Comparison of ENCODE assay signal across 11 cellular contexts in the genomic region with DNA sequence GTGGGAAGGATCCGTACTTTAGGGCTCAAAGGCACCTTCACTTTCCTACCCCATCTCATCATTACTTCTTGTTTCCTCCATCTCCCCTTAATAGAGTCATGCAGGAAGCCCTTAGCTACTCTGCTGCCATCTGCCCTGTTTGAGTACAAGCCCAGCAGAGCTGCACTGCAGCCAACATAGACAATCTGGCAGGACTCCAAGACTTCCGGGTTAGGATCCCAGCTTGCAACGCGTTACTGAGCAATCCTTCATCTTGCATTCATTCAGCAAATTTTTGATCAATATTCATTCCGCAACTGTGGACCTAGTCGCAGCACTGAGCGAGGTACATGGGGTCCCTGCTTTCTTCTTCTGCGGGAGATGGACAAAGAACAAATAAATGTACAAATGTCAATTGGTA.
A peak's percentile ranks its signal among the peaks of the same experiment; 100 is the strongest.
DNase-seq lines count a peak whose midpoint lies in the region; ATAC-seq, FAIRE-seq and TF ChIP-seq lines count a peak whose summit lies in the region.
"Had no signal": no experiment of that assay in that cellular context is flagged by ENCODE, and none has a peak within 500 bp of the region (broad histone marks: within the 10 kb centered on the region; RNA-seq: fewer than 3 reads in every experiment).

No MANE protein-coding gene starts in this region.

- no peaks in the 10 kb centered on the region for H3K79me2 ChIP-seq in GM23248 (ENCODE audit: insufficient read depth)

- H3K9me3 ChIP-seq in mucosa of descending colon (no peaks in the 10 kb centered on the region), GM23248 (ENCODE audit: low read depth) (no peaks in the 10 kb centered on the region)

- H3K36me3 ChIP-seq in mucosa of descending colon (ENCODE audit: low read depth) (no peaks in the 10 kb centered on the region), GM23248 (ENCODE audit: low read depth) (no peaks in the 10 kb centered on the region)

- 62 to 64% methylated on average over 7 to 8 of the region's 8 CpGs for WGBS in GM23248 (ENCODE audit: low coverage in 1 of 2, low lambda C conversion rate in 2 of 2, missing lambda C conversion rate in 2 of 2), 2 experiments

- no peak overlapping the region for H3K27ac ChIP-seq in GM23248

- TF ChIP-seq CTCF in D721Med (IDR thresholded peaks at IDR 0.05; ENCODE audit: insufficient read depth, missing control alignments) (no peak), brain (conservative IDR thresholded peaks at IDR 0.05) (no peak), mucosa of descending colon (IDR thresholded peaks at IDR 0.05) (no peak)

- peak; percentile 70 for FAIRE-seq in D721Med (lab: Jason Lieb, UNC)

- H4K20me1 ChIP-seq in GM23248 (ENCODE audit: insufficient read depth): no peaks in the 10 kb centered on the region

- intact Hi-C loops in mucosa of descending colon (cut with DNase I, micrococcal nuclease): no loop called here

- H3K4me3 ChIP-seq in mucosa of descending colon: no peak overlapping the region
- no peak overlapping the region for H3K4me3 ChIP-seq in GM23248

- no peak overlapping the region for H3K4me2 ChIP-seq in GM23248 (ENCODE audit: unreplicated experiment)

- peaks cover 14% of the 10 kb centered on the region for H3K27me3 Mint-ChIP-seq in brain
- H3K27me3 Mint-ChIP-seq: stimulated activated naive CD8-positive, alpha-beta T cell treated with anti-CD3 and anti-CD28 coated beads, Interleukin-15, Interleukin-2, amounts not matched to agents 100 ng/mL and 50 ng/mL, for 24 hours had no signal

- peak overlapping the region; percentile 2 to 74 (median 56) for H3K27ac Mint-ChIP-seq in brain
- H3K27ac Mint-ChIP-seq: stimulated activated naive CD8-positive, alpha-beta T cell treated with anti-CD3 and anti-CD28 coated beads, Interleukin-15, Interleukin-2, amounts not matched to agents 100 ng/mL and 50 ng/mL, for 24 hours had no signal

- H3K4me1 Mint-ChIP-seq in brain: peaks cover 63% of the 10 kb centered on the region

- in situ Hi-C loops in GM23248 (cut with MboI): no loop called here

- H3K9ac ChIP-seq in GM23248: no peak overlapping the region

- no peaks in the 10 kb centered on the region for H3K36me3 Mint-ChIP-seq in brain

- H3F3A ChIP-seq in GM23248 (ENCODE audit: insufficient read depth): peaks cover 9% of the 10 kb centered on the region

- no peaks in the 10 kb centered on the region for H3K9me2 ChIP-seq in GM23248 (ENCODE audit: insufficient read depth)

- H3K9me3 Mint-ChIP-seq in brain: peaks cover 0 to 16% (median 3%) of the 10 kb centered on the region in 5 experiments
- H3K9me3 Mint-ChIP-seq: stimulated activated naive CD8-positive, alpha-beta T cell treated with anti-CD3 and anti-CD28 coated beads, Interleukin-15, Interleukin-2, amounts not matched to agents 100 ng/mL and 50 ng/mL, for 24 hours had no signal

- H3K27me3 ChIP-seq in GM23248 (replicated peaks; ENCODE audit: insufficient read depth): no peaks in the 10 kb centered on the region

- peak overlapping the region in 1 of 5 experiments; percentile 0 for H3K4me3 Mint-ChIP-seq in brain
- H3K4me3 Mint-ChIP-seq: stimulated activated naive CD8-positive, alpha-beta T cell treated with anti-CD3 and anti-CD28 coated beads, Interleukin-15, Interleukin-2, amounts not matched to agents 100 ng/mL and 50 ng/mL, for 24 hours had no signal

- no peak overlapping the region for H2AFZ ChIP-seq in GM23248

- H3K4me1 ChIP-seq in mucosa of descending colon (ENCODE audit: low read depth) (peaks cover 6% of the 10 kb centered on the region), GM23248 (ENCODE audit: insufficient read depth) (peaks cover 15% of the 10 kb centered on the region)

- ATAC-seq in mucosa of descending colon (peak; percentile 54), HG03354 (IDR thresholded peaks at IDR 0.05; ENCODE audit: poor library complexity, severe bottlenecking, unreplicated experiment) (no peak)

- no peak for DNase-seq in D721Med (ENCODE audit: insufficient read length, low spot score)
- DNase-seq in NCI-H1105 (lab: John Stamatoyannopoulos, UW): peak; percentile 22
- DNase-seq in mucosa of descending colon: peak in 1 of 3 donors; percentile 69
- no peak for DNase-seq in GM23248
- no peak for DNase-seq in GM03348 (ENCODE audit: low spot score)
- no peak for DNase-seq in stimulated activated CD4-positive, alpha-beta T cell treated with anti-CD3 and anti-CD28 coated beads, Interleukin-4, amount 100 ng/mL, for 1 hour
- DNase-seq: activated CD8-positive, alpha-beta memory T cell treated with anti-CD3 and anti-CD28 coated beads for 24 hours; central memory CD4-positive, alpha-beta T cell had no signal
